ENCODE assay signal across 24 cellular contexts in the genomic region with DNA sequence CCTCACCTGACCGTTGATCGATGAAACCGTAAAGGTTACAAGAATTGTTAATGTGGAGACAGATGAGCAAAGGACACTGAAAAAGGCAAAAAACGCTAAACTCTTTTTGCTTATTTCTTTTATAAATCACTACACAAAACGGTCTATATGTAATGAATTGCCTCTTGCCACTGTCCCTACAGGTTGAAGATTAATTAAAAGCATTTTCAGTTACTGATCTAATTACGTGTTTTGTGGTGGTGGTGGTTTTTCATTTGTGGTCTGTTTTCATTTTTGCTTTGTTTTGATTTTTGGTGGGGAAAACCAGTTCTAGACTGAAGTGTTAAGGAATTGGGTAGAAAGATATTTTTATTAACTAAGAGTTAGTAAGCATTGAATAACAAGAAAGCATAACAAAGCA.
"Had no signal": no experiment of that assay in that cellular context is flagged by ENCODE, and none has a peak within 500 bp of the region (broad histone marks: within the 10 kb centered on the region; RNA-seq: fewer than 3 reads in every experiment).

No MANE protein-coding gene starts in this region.

- H3K9ac ChIP-seq: neural progenitor cell, parathyroid adenoma had no signal

- H2AFZ ChIP-seq: neural progenitor cell, parathyroid adenoma had no signal

- ATAC-seq: natural killer cell; psoas muscle; right cardiac atrium; right lobe of liver; stimulated activated effector memory CD8-positive, alpha-beta T cell treated with anti-CD3 and anti-CD28 coated beads, Interleukin-12 subunit alpha, Interleukin-12 subunit beta, amount 100 ng/mL, for 72 hours; upper lobe of right lung had no signal

- H3K79me2 ChIP-seq: parathyroid adenoma had no signal

- H3K4me3 ChIP-seq: neural progenitor cell, ovary, psoas muscle, right lobe of liver, sigmoid colon, stomach, thoracic aorta, thyroid gland, tibial nerve, upper lobe of right lung, uterus had no signal

- DNase-seq: natural killer cell; occipital lobe; ovary; posterior cingulate gyrus; psoas muscle; right cardiac atrium; right lobe of liver; sigmoid colon; small intestine; stimulated activated CD4-positive, alpha-beta T cell treated with anti-CD3 and anti-CD28 coated beads, Interleukin-15, amount 100 ng/mL, for 24 hours; stimulated activated CD4-positive, alpha-beta T cell treated with anti-CD3 and anti-CD28 coated beads, Interleukin-2, amount 100 ng/mL, for 24 hours; stimulated activated CD4-positive, alpha-beta T cell treated with anti-CD3 and anti-CD28 coated beads, Interleukin-2, amount 100 ng/mL, for 48 hours; stimulated activated CD4-positive, alpha-beta T cell treated with anti-CD3 and anti-CD28 coated beads, Interleukin-4, amount 100 ng/mL, for 24 hours; stimulated activated naive B cell treated with anti-CD40 and anti-IgM and Interleukin-4, amounts not matched to agents 10 μg/mL and 1 μg/mL and 100 μg/mL, for 72 hours; stimulated activated naive CD4-positive, alpha-beta T cell treated with Interleukin-2 at 50 U/mL for 16 hours; stomach; thyroid gland; upper lobe of right lung; uterus had no signal

- H3K36me3 ChIP-seq: neural progenitor cell, ovary, right lobe of liver, sigmoid colon, stomach, thoracic aorta, thyroid gland, tibial nerve, upper lobe of right lung, uterus had no signal

- H3K27me3 ChIP-seq: neural progenitor cell, ovary, right lobe of liver, sigmoid colon, stomach, thyroid gland, tibial nerve, upper lobe of right lung, uterus had no signal

- H3K4me2 ChIP-seq: neural progenitor cell had no signal

- H3K27ac ChIP-seq: neural progenitor cell, ovary, parathyroid adenoma, psoas muscle, right lobe of liver, sigmoid colon, stomach, thoracic aorta, thyroid gland, tibial nerve, upper lobe of right lung, uterus had no signal

- H3K4me1 ChIP-seq: neural progenitor cell, parathyroid adenoma, psoas muscle, right lobe of liver, sigmoid colon, stomach, thyroid gland, tibial nerve, upper lobe of right lung, uterus had no signal

- FAIRE-seq: small intestine had no signal

- H3K9me3 ChIP-seq: ovary, psoas muscle, right lobe of liver, sigmoid colon, stomach, thoracic aorta, thyroid gland, tibial nerve, upper lobe of right lung, uterus had no signal
